Comparison of ENCODE assay signal across 15 cellular contexts in the genomic region with DNA sequence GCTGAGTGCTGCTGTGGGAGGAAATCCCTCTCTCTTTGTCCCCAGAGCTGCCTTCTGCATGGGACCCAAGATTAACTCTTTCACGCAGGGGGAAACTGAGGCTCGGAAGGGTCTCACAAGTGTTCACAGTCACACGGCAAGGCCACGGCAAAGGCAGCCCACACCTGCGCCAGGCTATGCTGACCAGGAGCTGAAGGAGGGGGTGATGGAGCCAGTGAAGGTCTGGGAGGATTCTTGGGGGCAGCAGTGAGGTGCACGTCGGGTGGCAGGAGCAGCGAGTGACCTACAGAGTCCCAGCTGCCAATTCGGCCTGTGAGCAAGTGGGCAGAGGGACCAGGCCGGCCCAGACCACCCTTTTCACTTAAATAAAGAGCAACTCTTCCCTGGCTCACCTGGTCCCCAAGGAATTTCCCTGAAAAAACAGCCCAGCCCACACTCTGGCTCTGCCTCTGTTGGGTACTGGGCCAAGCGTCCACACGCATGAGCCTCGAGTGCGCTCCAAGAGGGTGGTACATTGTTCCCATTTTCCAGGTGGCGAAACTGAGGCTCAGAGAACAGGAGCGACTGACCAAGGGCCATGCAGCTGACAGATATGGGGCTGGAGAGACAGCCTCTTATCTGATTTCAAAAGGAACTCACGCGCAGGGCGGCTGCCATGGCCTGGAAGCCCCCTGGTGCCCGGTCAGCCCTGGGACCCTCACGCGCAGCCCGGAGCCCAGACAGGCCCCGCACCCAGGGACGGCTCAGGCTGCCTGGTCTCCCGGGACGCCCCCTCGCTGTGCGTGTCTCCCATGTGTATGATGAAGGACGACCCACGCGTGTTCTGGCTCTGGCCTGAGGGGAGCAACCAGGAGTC. TPM values are rescaled to one million over a fixed set of nuclear protein-coding genes. Genes with fewer than 3 reads are reported as not detected.
A peak's percentile ranks its signal among the peaks of the same experiment; 100 is the strongest.
DNase-seq lines count a peak whose midpoint lies in the region; ATAC-seq and TF ChIP-seq lines count a peak whose summit lies in the region.
"Had no signal": no experiment of that assay in that cellular context is flagged by ENCODE, and none has a peak within 500 bp of the region (broad histone marks: within the 10 kb centered on the region; RNA-seq: fewer than 3 reads in every experiment).

No MANE protein-coding gene starts in this region.

- no peak overlapping the region for H2BK120ac ChIP-seq in H9 (ENCODE audit: low read depth, low read length, poor library complexity, severe bottlenecking)

- CTCF ChIA-PET in CD4-positive, alpha-beta T cell (lab: Charles Lee): interaction anchor here (1.4 kb wide), 1 partner anchor 54 kb away, joined by 6 read pairs; no protein-coding TSS in a partner anchor

- no peak overlapping the region for H3K23ac ChIP-seq in H9 (ENCODE audit: insufficient read length, low read depth, low read length)

- WGBS in H9 (ENCODE audit: extremely low coverage, insufficient read length, low lambda C conversion rate): no CpG with 5 or more reads among the region's 32 CpGs

- H3K36me3 Mint-ChIP-seq in CD4-positive, alpha-beta T cell (ENCODE audit: low read depth): no peaks in the 10 kb centered on the region
- H3K36me3 Mint-ChIP-seq in H9 (ENCODE audit: insufficient read depth in 1 of 3, low read depth in 3 of 3): no peaks in the 10 kb centered on the region
- H3K36me3 Mint-ChIP-seq in glutamatergic neuron (ENCODE audit: unreplicated experiment): no peaks in the 10 kb centered on the region

- no peaks in the 10 kb centered on the region for H3K9me3 ChIP-seq in CD4-positive, alpha-beta T cell (ENCODE audit: control insufficient read depth, low read length)
- H3K9me3 ChIP-seq in H9 (ENCODE audit: control insufficient read depth, low read depth, low read length): no peaks in the 10 kb centered on the region
- H3K9me3 ChIP-seq: colonic mucosa, tibial artery had no signal

- no peak overlapping the region for H3K4me2 ChIP-seq in H9 (ENCODE audit: insufficient read depth, insufficient read length, low read length)

- no peak overlapping the region for H2AFZ ChIP-seq in H9 (ENCODE audit: low read length)
- H2AFZ ChIP-seq: parathyroid adenoma had no signal

- no peak overlapping the region for H3K27ac ChIP-seq in CD4-positive, alpha-beta T cell (ENCODE audit: low read depth, low read length)
- H3K27ac ChIP-seq in H9 (ENCODE audit: insufficient read length, low read depth, low read length): no peak overlapping the region
- H3K27ac ChIP-seq: colonic mucosa, parathyroid adenoma, tibial artery had no signal

- H3K56ac ChIP-seq in H9 (ENCODE audit: insufficient read length, low read depth, low read length): no peak overlapping the region

- H3K18ac ChIP-seq in H9 (ENCODE audit: insufficient read length, low read depth, low read length): no peak overlapping the region

- no peak overlapping the region for H4K8ac ChIP-seq in H9 (replicated peaks; ENCODE audit: insufficient read length, low read depth, low read length)

- POLR2A ChIA-PET in CD4-positive, alpha-beta T cell (lab: Charles Lee): interaction anchor here (1.1 to 1.7 kb wide), 2 partner anchors 9 to 26 kb away, joined by 5 to 12 read pairs; no protein-coding TSS in a partner anchor

- peak overlapping the region; percentile 85 for H3K27ac Mint-ChIP-seq in CD4-positive, alpha-beta T cell
- H3K27ac Mint-ChIP-seq in H9 (peak overlapping the region in 2 of 3 experiments; percentile 40 to 93; a peak in 1 of 7 replicates), glutamatergic neuron (ENCODE audit: unreplicated experiment) (peak overlapping the region; percentile 22)

- no peaks in the 10 kb centered on the region for H3K9me3 Mint-ChIP-seq in CD4-positive, alpha-beta T cell
- H3K9me3 Mint-ChIP-seq in H9 (no peaks in the 10 kb centered on the region), glutamatergic neuron (ENCODE audit: unreplicated experiment) (peaks cover 8% of the 10 kb centered on the region)

- no peak overlapping the region for H3K9ac ChIP-seq in H9 (ENCODE audit: extremely low read depth, insufficient read length, low read length)
- H3K9ac ChIP-seq: parathyroid adenoma had no signal

- no peak overlapping the region for H4K91ac ChIP-seq in H9 (ENCODE audit: insufficient read length, low read depth, low read length)

- no peak overlapping the region for H2BK5ac ChIP-seq in H9 (ENCODE audit: insufficient read length, low read length)

- H3K27me3 Mint-ChIP-seq in CD4-positive, alpha-beta T cell: no peaks in the 10 kb centered on the region
- H3K27me3 Mint-ChIP-seq in H9 (ENCODE audit: low read depth) (no peaks in the 10 kb centered on the region; the same call in 1 of the 2 replicates), glutamatergic neuron (ENCODE audit: unreplicated experiment) (peaks cover 6% of the 10 kb centered on the region)

- no peak overlapping the region for H2BK20ac ChIP-seq in H9 (ENCODE audit: low read depth, low read length, poor library complexity, severe bottlenecking)

- H3K23me2 ChIP-seq in H9 (ENCODE audit: insufficient read length, low read depth, low read length, poor library complexity, severe bottlenecking): peaks cover 6% of the 10 kb centered on the region

- H2AK5ac ChIP-seq in H9 (ENCODE audit: insufficient read length, low read length): no peak overlapping the region

- H3K4me3 Mint-ChIP-seq in CD4-positive, alpha-beta T cell: peak overlapping the region; percentile 60
- no peak overlapping the region for H3K4me3 Mint-ChIP-seq in H9
- H3K4me3 Mint-ChIP-seq in glutamatergic neuron (ENCODE audit: unreplicated experiment): no peak overlapping the region

- intact Hi-C loops in CD4-positive, alpha-beta T cell (cut with DNase I, micrococcal nuclease): loop anchor here in 1 of 2 experiments (5.0 kb wide), 1 partner anchor 98 kb away; no protein-coding TSS in a partner anchor
- intact Hi-C loops in posterior vena cava (cut with DNase I): no loop called here

- H2BK12ac ChIP-seq in H9 (ENCODE audit: insufficient read length, low read depth, low read length): no peak overlapping the region

- no peaks in the 10 kb centered on the region for H3K4me1 ChIP-seq in H9 (ENCODE audit: insufficient read depth, low read length)
- H3K4me1 ChIP-seq: colonic mucosa, parathyroid adenoma had no signal

- no peak for DNase-seq in CD4-positive, alpha-beta T cell
- DNase-seq in H9: no peak
- peak; percentile 13 for DNase-seq in glutamatergic neuron
- peak; percentile 80 for DNase-seq in posterior vena cava (ENCODE audit: low spot score)
- DNase-seq: colonic mucosa, foreskin fibroblast, HCEC 1CT, NCI-H774 had no signal

- H3K79me2 ChIP-seq in H9 (ENCODE audit: insufficient read depth, low read length): no peaks in the 10 kb centered on the region
- H3K79me2 ChIP-seq: parathyroid adenoma had no signal

- H3K4ac ChIP-seq in H9 (ENCODE audit: low read depth, low read length): no peak overlapping the region

- no peaks in the 10 kb centered on the region for H3K79me1 ChIP-seq in H9 (ENCODE audit: insufficient read depth, low read depth, low read length, poor library complexity, severe bottlenecking)

- ATAC-seq in CD4-positive, alpha-beta T cell (ENCODE audit: poor library complexity): no peak
- ATAC-seq in HG03571 (IDR thresholded peaks at IDR 0.05; ENCODE audit: unreplicated experiment): no peak
- ATAC-seq in GM21390 (IDR thresholded peaks at IDR 0.05; ENCODE audit: unreplicated experiment): no peak
- ATAC-seq in GM21723 (IDR thresholded peaks at IDR 0.05; ENCODE audit: unreplicated experiment): no peak
- ATAC-seq: K562, SK-N-SH treated with all-trans-retinoic acid at 6 μM for 48 hours had no signal

- H3K4me1 Mint-ChIP-seq in CD4-positive, alpha-beta T cell (ENCODE audit: low read depth): peaks cover 34% of the 10 kb centered on the region
- H3K4me1 Mint-ChIP-seq in H9 (peaks cover 5 to 21% of the 10 kb centered on the region in 2 experiments), glutamatergic neuron (ENCODE audit: low read depth, unreplicated experiment) (peaks cover 21% of the 10 kb centered on the region)

- H3K27me3 ChIP-seq in CD4-positive, alpha-beta T cell (ENCODE audit: control insufficient read depth, insufficient read depth, low read length): no peaks in the 10 kb centered on the region
- no peaks in the 10 kb centered on the region for H3K27me3 ChIP-seq in H9 (ENCODE audit: insufficient read depth, low read length)
- H3K27me3 ChIP-seq: colonic mucosa had no signal

- TF ChIP-seq CTCF in CD4-positive, alpha-beta T cell (IDR thresholded peaks at IDR 0.05): no peak
- no peak for TF ChIP-seq CTCF in H9 (conservative IDR thresholded peaks at IDR 0.05)
- TF ChIP-seq CTCF in glutamatergic neuron (IDR thresholded peaks at IDR 0.05; ENCODE audit: partially characterized antibody, unreplicated experiment): no peak

- H2BK15ac ChIP-seq in H9 (ENCODE audit: low read depth, low read length): no peak overlapping the region

- H3T11ph ChIP-seq in H9 (ENCODE audit: low read length): no peak overlapping the region

- no peak overlapping the region; the same call in 1 of the 2 replicates for H3K14ac ChIP-seq in H9 (ENCODE audit: insufficient read depth, low read length)

- no peak overlapping the region for H4K5ac ChIP-seq in H9 (ENCODE audit: insufficient read length, low read depth, low read length)

- H4K20me1 ChIP-seq in H9 (ENCODE audit: control insufficient read depth, insufficient read depth, insufficient read length): no peaks in the 10 kb centered on the region

RNA-seq across cellular contexts. Expression of a gene that starts 28.2 kb away (rescaled TPM):
- total RNA-seq in CD4-positive, alpha-beta T cell: 10 to 100 TPM; 17.7 to 18.5 TPM
- total RNA-seq in H9 (2021): 5.3 TPM in 2 replicates
- total RNA-seq in glutamatergic neuron (ENCODE audit: unreplicated experiment): 2.0 TPM
- total RNA-seq in posterior vena cava: 1 to 10 TPM in 1 of 2 donors, under 1 TPM in 1; 0.62 to 1.8 TPM
- total RNA-seq: K562 had no signal

Comparison
In these comparisons a context has a peak if more than half of its experiments do, and no peak if none do; other contexts are left out.
1. DNase-seq: peak in glutamatergic neuron (single experiment) and posterior vena cava (single experiment); none in CD4-positive, alpha-beta T cell (0 of 10) and H9 (single experiment).
2. H3K27ac Mint-ChIP-seq: peak in every context shown above with its lines; median percentile 85 in CD4-positive, alpha-beta T cell; 66 in H9; 22 in glutamatergic neuron.